ENCODE assay signal across 14 cellular contexts in the genomic region with DNA sequence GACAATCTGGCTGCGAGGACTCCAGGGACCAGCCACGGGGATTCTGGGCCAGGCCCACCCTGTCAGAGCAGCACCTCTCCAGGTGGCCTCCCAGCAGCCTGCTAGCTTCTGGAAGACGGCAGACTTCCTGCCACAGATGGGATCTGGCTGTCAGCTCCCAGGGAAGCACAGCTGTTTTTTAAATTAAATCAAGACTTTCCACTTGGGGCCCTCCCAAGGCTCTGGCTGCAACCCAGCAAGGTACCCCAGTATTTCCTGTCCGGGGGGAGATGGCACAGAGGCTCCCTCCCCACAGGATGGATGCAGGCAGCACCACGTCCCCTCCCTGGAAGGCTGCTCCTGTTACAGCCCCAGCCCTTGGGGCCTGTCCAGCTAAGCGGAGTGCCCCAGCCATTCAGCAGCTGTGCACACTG. TPM values are rescaled to one million over a fixed set of nuclear protein-coding genes. Genes with fewer than 3 reads are reported as not detected.
DNase-seq lines count a peak whose midpoint lies in the region; ATAC-seq, FAIRE-seq and TF ChIP-seq lines count a peak whose summit lies in the region.
"Had no signal": no experiment of that assay in that cellular context is flagged by ENCODE, and none has a peak within 500 bp of the region (broad histone marks: within the 10 kb centered on the region; RNA-seq: fewer than 3 reads in every experiment).

No MANE protein-coding gene starts in this region.

- TF ChIP-seq CTCF in BE2C (IDR thresholded peaks at IDR 0.05; ENCODE audit: low read depth, low read length): no peak
- TF ChIP-seq CTCF in RWPE2 (IDR thresholded peaks at IDR 0.05; ENCODE audit: poor library complexity, severe bottlenecking): no peak
- TF ChIP-seq CTCF in heart right ventricle (IDR thresholded peaks at IDR 0.05): no peak
- no peak for TF ChIP-seq CTCF in pancreas (IDR thresholded peaks at IDR 0.05)

- H3K27me3 ChIP-seq in BE2C (no peaks in the 10 kb centered on the region), RWPE2 (ENCODE audit: insufficient read depth, poor library complexity, severe bottlenecking) (no peaks in the 10 kb centered on the region), heart right ventricle (no peaks in the 10 kb centered on the region), pancreas (no peaks in the 10 kb centered on the region)

- H3K4me3 ChIP-seq in BE2C (ENCODE audit: low read depth, low read length) (no peak overlapping the region), RWPE2 (ENCODE audit: severe bottlenecking) (no peak overlapping the region), heart right ventricle (no peak overlapping the region), pancreas (no peak overlapping the region)
- H3K4me3 ChIP-seq: SK-N-MC had no signal

- no peak for FAIRE-seq in pancreas (lab: Jason Lieb, UNC)

- 32 to 48% methylated on average over 6 of the region's 6 CpGs for WGBS in heart right ventricle, 2 donors
- 39 to 44% methylated on average over 6 of the region's 6 CpGs for WGBS in pancreas, 2 donors

- H3K27ac ChIP-seq in RWPE2 (ENCODE audit: poor library complexity, severe bottlenecking) (peak overlapping the region; percentile 28), heart right ventricle (peak overlapping the region in 8 of 10 donors; percentile 16 to 90 (median 74)), pancreas (peak overlapping the region in 2 of 4 donors; percentile 10 to 34)
- H3K27ac ChIP-seq: SK-N-MC had no signal

- intact Hi-C loops in heart right ventricle (cut with DNase I): loop anchor here in 1 of 10 donors (5.0 kb wide), 1 partner anchor 55 kb away; the partner anchor contains the start of gene ACTN1
- intact Hi-C loops in pancreas (cut with DNase I): no loop called here

- no peaks in the 10 kb centered on the region for H3K9me3 ChIP-seq in BE2C
- no peaks in the 10 kb centered on the region for H3K9me3 ChIP-seq in RWPE2 (ENCODE audit: severe bottlenecking)
- H3K9me3 ChIP-seq in heart right ventricle: peaks cover 0 to 9% (median 0%) of the 10 kb centered on the region in 11 donors
- H3K9me3 ChIP-seq in pancreas: no peaks in the 10 kb centered on the region

- ATAC-seq in RWPE2 (ENCODE audit: low read depth) (no peak), heart right ventricle (peak in 7 of 8 donors; percentile 36 to 70 (median 60)), pancreas (peak in 3 of 4 donors; percentile 19 to 47 (median 24)), HG02870 (IDR thresholded peaks at IDR 0.05; ENCODE audit: unreplicated experiment) (no peak), HG02884 (IDR thresholded peaks at IDR 0.05; ENCODE audit: unreplicated experiment) (no peak)
- ATAC-seq: activated CD8-positive, alpha-beta T cell treated with anti-CD3 and anti-CD28 coated beads, Interleukin-2, amount 10 ng/mL, durations not matched to agents 7 days and 5 days had no signal

- DNase-seq in BE2C: peak; percentile 68
- DNase-seq in RWPE2 (ENCODE audit: low spot score): no peak
- peak; percentile 30 to 39 for DNase-seq in heart right ventricle
- DNase-seq in pancreas: no peak
- DNase-seq in GOT3 (lab: John Stamatoyannopoulos, UW): no peak
- no peak for DNase-seq in ecto neural progenitor cell (ENCODE audit: low spot score)
- DNase-seq: activated CD8-positive, alpha-beta T cell treated with anti-CD3 and anti-CD28 coated beads, Interleukin-2, amount 10 ng/mL, durations not matched to agents 7 days and 5 days; activated gamma-delta T cell treated with Interleukin-2 at 50 U/mL for 16 hours; central memory CD4-positive, alpha-beta T cell; NCI-H2081; NK-92 treated with Interleukin-12 subunit alpha and Interleukin-12 subunit beta, amount 100 ng/mL, for 24 hours had no signal

- H3K36me3 ChIP-seq in BE2C: peaks cover 41% of the 10 kb centered on the region
- peaks cover 100% of the 10 kb centered on the region for H3K36me3 ChIP-seq in RWPE2 (ENCODE audit: low read depth)
- peaks cover 0 to 82% (median 27%) of the 10 kb centered on the region in 9 donors for H3K36me3 ChIP-seq in heart right ventricle
- H3K36me3 ChIP-seq in pancreas: peaks cover 0 to 14% (median 0%) of the 10 kb centered on the region in 3 donors

- H3K4me1 ChIP-seq in BE2C: peaks cover 17% of the 10 kb centered on the region
- no peaks in the 10 kb centered on the region for H3K4me1 ChIP-seq in RWPE2 (ENCODE audit: insufficient read depth, poor library complexity, severe bottlenecking)
- H3K4me1 ChIP-seq in heart right ventricle: peaks cover 20 to 54% (median 41%) of the 10 kb centered on the region in 9 donors
- peaks cover 11 to 34% (median 20%) of the 10 kb centered on the region in 3 donors for H3K4me1 ChIP-seq in pancreas

RNA-seq across cellular contexts. Expression of gene ACTN1, which starts 56.9 kb away (rescaled TPM):
- polyA plus RNA-seq in BE2C (2012; ENCODE audit: insufficient read depth, insufficient read length, low read depth): 321 TPM
- total RNA-seq in heart right ventricle: 100 to 1,000 TPM in 6 of 10 donors, 10 to 100 TPM in 4; 82.5 to 235 (median 112) TPM
- 100 to 1,000 TPM in 1 of 2 donors, 10 to 100 TPM in 1; 67.2 to 104 TPM for polyA plus RNA-seq in heart right ventricle
- 100 to 1,000 TPM in 2 of 6 donors, 10 to 100 TPM in 4; 41.4 to 133 (median 50.9) TPM for total RNA-seq in pancreas
- 10 to 100 TPM; 24.4 to 47.3 TPM for polyA plus RNA-seq in pancreas

Comparison
In these comparisons a context has a peak if more than half of its experiments do, and no peak if none do; other contexts are left out.
1. DNase-seq: peak in BE2C (single experiment) and heart right ventricle (2 of 2); none in RWPE2 (single experiment), pancreas (0 of 6), GOT3 (single experiment) and ecto neural progenitor cell (single experiment).
2. ATAC-seq: peak in heart right ventricle (7 of 8) and pancreas (3 of 4); none in RWPE2 (single experiment), HG02870 (single experiment) and HG02884 (single experiment).